In the genomic region with DNA sequence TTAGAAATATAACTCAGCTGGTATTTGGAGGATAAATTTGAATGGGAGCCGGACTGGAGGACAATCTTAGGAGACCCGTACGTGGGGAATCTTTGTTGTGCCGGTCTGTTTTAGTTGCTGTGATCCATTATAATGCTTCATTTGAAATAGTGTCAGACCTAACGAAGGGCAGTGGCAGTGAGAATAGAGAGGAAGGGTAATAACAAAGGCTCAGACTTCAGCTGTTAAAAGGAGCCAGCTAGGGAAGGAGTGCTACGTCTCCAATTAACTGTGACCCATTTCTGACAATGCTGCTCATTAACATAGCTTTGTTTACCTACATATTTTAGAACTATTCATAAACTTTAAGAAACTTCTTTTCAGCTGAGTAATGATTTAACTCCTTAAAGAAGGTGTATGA, we compare ENCODE assay signal across 2 cellular contexts.
TF ChIP-seq lines count a peak whose summit lies in the region.

No MANE protein-coding gene starts in this region.

TF ChIP-seq in GM23338, 12 proteins besides CTCF, POLR2A, EP300 and RAD21 (continued from another document):
- TF ChIP-seq EZH2phosphoT487 (IDR thresholded peaks at IDR 0.05; ENCODE audit: unreplicated experiment), result no peak
- no peak for TF ChIP-seq ZNF331 (CRISPR knock-in tag; IDR thresholded peaks at IDR 0.05; ENCODE audit: low read depth)
- no peak for TF ChIP-seq NANOG (IDR thresholded peaks at IDR 0.05; ENCODE audit: borderline replicate concordance)
- TF ChIP-seq EZH2 (IDR thresholded peaks at IDR 0.05; ENCODE audit: low read depth, unreplicated experiment), result no peak

TF ChIP-seq in H1, 55 proteins besides CTCF, POLR2A, EP300 and RAD21:
- TF ChIP-seq HDAC2 (IDR thresholded peaks at IDR 0.05; ENCODE audit: borderline replicate concordance in 1 of 2, low read depth in 2 of 2, low read length in 2 of 2) (no peak), SRF (IDR thresholded peaks at IDR 0.05; ENCODE audit: low read depth, low read length) (no peak), SP4 (IDR thresholded peaks at IDR 0.05; ENCODE audit: low read length) (no peak), JUND (IDR thresholded peaks at IDR 0.05; ENCODE audit: low read length) (no peak), KDM5A (IDR thresholded peaks at IDR 0.05; ENCODE audit: low read length) (no peak), BRCA1 (IDR thresholded peaks at IDR 0.05; ENCODE audit: low read depth, low read length) (no peak), CEBPB (IDR thresholded peaks at IDR 0.05; ENCODE audit: low read depth, low read length) (no peak), KDM4A (IDR thresholded peaks at IDR 0.05; ENCODE audit: low read depth, low read length, severe bottlenecking) (no peak), RNF2 (IDR thresholded peaks at IDR 0.05; ENCODE audit: borderline replicate concordance, low read depth, low read length, missing control alignments, poor library complexity, severe bottlenecking) (no peak), CHD1 (IDR thresholded peaks at IDR 0.05; ENCODE audit: low read depth, low read length) (no peak), RFX5 (IDR thresholded peaks at IDR 0.05; ENCODE audit: borderline replicate concordance, low read depth, low read length) (no peak), BCL11A (IDR thresholded peaks at IDR 0.05; ENCODE audit: low read depth in 2 of 2, low read length in 2 of 2) (no peak)
- TF ChIP-seq, protein P1, sequence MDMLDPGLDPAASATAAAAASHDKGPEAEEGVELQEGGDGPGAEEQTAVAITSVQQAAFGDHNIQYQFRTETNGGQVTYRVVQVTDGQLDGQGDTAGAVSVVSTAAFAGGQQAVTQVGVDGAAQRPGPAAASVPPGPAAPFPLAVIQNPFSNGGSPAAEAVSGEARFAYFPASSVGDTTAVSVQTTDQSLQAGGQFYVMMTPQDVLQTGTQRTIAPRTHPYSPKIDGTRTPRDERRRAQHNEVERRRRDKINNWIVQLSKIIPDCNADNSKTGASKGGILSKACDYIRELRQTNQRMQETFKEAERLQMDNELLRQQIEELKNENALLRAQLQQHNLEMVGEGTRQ (IDR thresholded peaks at IDR 0.05; ENCODE audit: low read length), result no peak
